ENCODE assay signal across 8 cellular contexts in genomic region chrX:37746268-37746931, GRCh38. TPM values are rescaled to one million over a fixed set of nuclear protein-coding genes. Genes with fewer than 3 reads are reported as not detected.
DNase-seq lines count a peak whose midpoint lies in the region; ATAC-seq, FAIRE-seq and TF ChIP-seq lines count a peak whose summit lies in the region.

No MANE protein-coding gene starts in this region.

- in situ Hi-C loops in brain microvascular endothelial cell (cut with HindIII; ENCODE audit: low pct_ligation_motif_present, low sequenced_read_pairs) = no loop called here

- peaks cover 0 to 8% (median 0%) of the 10 kb centered on the region in 3 donors for H3K27me3 Mint-ChIP-seq in CD14-positive monocyte (ENCODE audit: low read depth in 3 of 3)

- peaks cover 0 to 3% (median 0%) of the 10 kb centered on the region in 7 donors for H3K9me3 Mint-ChIP-seq in CD14-positive monocyte

- ATAC-seq in HG03108 (IDR thresholded peaks at IDR 0.05; ENCODE audit: unreplicated experiment) = peak; percentile 87

- no peaks in the 10 kb centered on the region for H3K27me3 ChIP-seq in brain microvascular endothelial cell (replicated peaks)

- no peak overlapping the region for H3K4me3 ChIP-seq in brain microvascular endothelial cell (ENCODE audit: low read depth, low read length)

- DNase-seq in CD14-positive monocyte (ENCODE audit: low spot score) = peak; percentile 76
- DNase-seq in GM19239 (ENCODE audit: insufficient read length, low spot score) = no peak
- DNase-seq in T1000 (lab: John Stamatoyannopoulos, UW) = peak; percentile 1
- DNase-seq in stimulated activated CD8-positive, alpha-beta memory T cell treated with anti-CD3 and anti-CD28 coated beads, Interleukin-15, amount 100 ng/mL, for 48 hours (ENCODE audit: low read depth in 2 of 2) = peak; percentile 30 to 42
- no peak for DNase-seq in NCI-H2227 treated with DMSO at 0.1 percent for 48 hours (lab: John Stamatoyannopoulos, UW)
- no peak for DNase-seq in brain microvascular endothelial cell
- no peak for DNase-seq in HEK293T (ENCODE audit: extremely low spot score)

- peak; percentile 100 for FAIRE-seq in GM19239 (lab: Jason Lieb, UNC)

- peak overlapping the region; percentile 95 to 99 (median 97) for H3K27ac Mint-ChIP-seq in CD14-positive monocyte

- no peak for TF ChIP-seq CTCF in CD14-positive monocyte (IDR thresholded peaks at IDR 0.05)
- TF ChIP-seq CTCF in brain microvascular endothelial cell (IDR thresholded peaks at IDR 0.05; ENCODE audit: low read depth, low read length, missing control alignments) = no peak

- POLR2A ChIA-PET in HEK293T (lab: Yijun Ruan, JAX) = no interaction called here

- CTCF ChIA-PET in HEK293T (lab: Yijun Ruan, JAX) = interaction anchor here (0.6 to 2.8 kb wide), 7 partner anchors 8 to 429 kb away, joined by 3 to 16 read pairs (median 3); no protein-coding TSS in a partner anchor

- no peaks in the 10 kb centered on the region for H3K36me3 Mint-ChIP-seq in CD14-positive monocyte

- no peak overlapping the region for H3K27ac ChIP-seq in brain microvascular endothelial cell

- H3K4me1 Mint-ChIP-seq in CD14-positive monocyte = peaks cover 43% of the 10 kb centered on the region

- peak overlapping the region; percentile 59 to 73 for H3K4me3 Mint-ChIP-seq in CD14-positive monocyte

- intact Hi-C loops in CD14-positive monocyte (cut with micrococcal nuclease) = loop anchor here (2.0 to 10.0 kb wide), 4 partner anchors 40 to 81 kb away; no protein-coding TSS in a partner anchor

- H3K36me3 ChIP-seq in brain microvascular endothelial cell (replicated peaks) = no peaks in the 10 kb centered on the region

TF ChIP-seq in HEK293T, 16 proteins besides CTCF, POLR2A, EP300 and RAD21:
- TF ChIP-seq ARNT (IDR thresholded peaks at IDR 0.05) (no peak), SP1 (IDR thresholded peaks at IDR 0.05) (no peak), HDGF (IDR thresholded peaks at IDR 0.05; ENCODE audit: borderline replicate concordance) (no peak), PKNOX1 (IDR thresholded peaks at IDR 0.05) (no peak), FOXM1 (IDR thresholded peaks at IDR 0.05; ENCODE audit: borderline replicate concordance) (no peak), BHLHE40 (IDR thresholded peaks at IDR 0.05; ENCODE audit: borderline replicate concordance) (no peak), TARDBP (IDR thresholded peaks at IDR 0.05) (no peak), SUZ12 (IDR thresholded peaks at IDR 0.05) (no peak), FOXA1 (IDR thresholded peaks at IDR 0.05) (no peak), ELF4 (IDR thresholded peaks at IDR 0.05) (no peak), NFRKB (IDR thresholded peaks at IDR 0.05) (no peak), FOXK2 (IDR thresholded peaks at IDR 0.05) (no peak), ZNF384 (IDR thresholded peaks at IDR 0.05) (no peak), L3MBTL2 (conservative IDR thresholded peaks at IDR 0.05) (no peak), CTBP1 (IDR thresholded peaks at IDR 0.05; ENCODE audit: borderline replicate concordance) (no peak), LEF1 (IDR thresholded peaks at IDR 0.05; ENCODE audit: borderline replicate concordance) (no peak)

RNA-seq across cellular contexts. Expression of gene CYBB, which starts 33.5 kb away (rescaled TPM):
- 100 to 1,000 TPM; 842 to 851 TPM for polyA plus RNA-seq in CD14-positive monocyte

Comparison
In these comparisons a context has a peak if more than half of its experiments do, and no peak if none do; other contexts are left out.
1. DNase-seq: peak in CD14-positive monocyte (single experiment), T1000 (single experiment) and stimulated activated CD8-positive, alpha-beta memory T cell treated with anti-CD3 and anti-CD28 coated beads, Interleukin-15, amount 100 ng/mL, for 48 hours (2 of 2); none in GM19239 (single experiment), NCI-H2227 treated with DMSO at 0.1 percent for 48 hours (single experiment), brain microvascular endothelial cell (single experiment) and HEK293T (single experiment).